1 cellular context compared by ENCODE assay signal in genomic region chr6:27019651-27020552, GRCh38.
TF ChIP-seq lines count a peak whose summit lies in the region.

No MANE protein-coding gene starts in this region.

TF ChIP-seq in GM12878, 131 proteins besides CTCF, POLR2A, EP300 and RAD21 (continued from another document and continues in another):
- no peak for TF ChIP-seq SKIL (IDR thresholded peaks at IDR 0.05; ENCODE audit: low read depth, poor library complexity, severe bottlenecking)
- TF ChIP-seq MAX (IDR thresholded peaks at IDR 0.05; ENCODE audit: low read depth, low read length), result no peak; the same call in 1 of the 2 replicates
- no peak for TF ChIP-seq YBX1 (IDR thresholded peaks at IDR 0.05)
- TF ChIP-seq DPF2 (IDR thresholded peaks at IDR 0.05), result 0 out of 2 replicates have a peak, but pooled peaks have one; percentile 51
- TF ChIP-seq ETV6 (conservative IDR thresholded peaks at IDR 0.05 in 1 of 2, IDR thresholded peaks at IDR 0.05 in 1 of 2; ENCODE audit: borderline replicate concordance in 1 of 2, low read depth in 1 of 2), result peak in 1 of 2 experiments; percentile 59; a peak in 1 of 4 replicates
- no peak for TF ChIP-seq NKRF (conservative IDR thresholded peaks at IDR 0.05)
- no peak for TF ChIP-seq TCF7 (IDR thresholded peaks at IDR 0.05; ENCODE audit: borderline replicate concordance)
- TF ChIP-seq USF2 (IDR thresholded peaks at IDR 0.05; ENCODE audit: borderline replicate concordance, low read depth, low read length), result no peak
- TF ChIP-seq PKNOX1 (IDR thresholded peaks at IDR 0.05), result no peak
- no peak for TF ChIP-seq CHD4 (IDR thresholded peaks at IDR 0.05)
- TF ChIP-seq PAX5 (IDR thresholded peaks at IDR 0.05; ENCODE audit: borderline replicate concordance, low read depth, low read length), result peak; percentile 46; the same call in 1 of the 2 replicates
- TF ChIP-seq PML (IDR thresholded peaks at IDR 0.05; ENCODE audit: low read length), result peak; percentile 92
- no peak for TF ChIP-seq MXI1 (IDR thresholded peaks at IDR 0.05; ENCODE audit: low read depth, low read length)
- no peak for TF ChIP-seq IRF3 (IDR thresholded peaks at IDR 0.05)
- peak; percentile 79 for TF ChIP-seq RUNX3 (IDR thresholded peaks at IDR 0.05; ENCODE audit: low read length)
- peak; percentile 90 for TF ChIP-seq IKZF1 (conservative IDR thresholded peaks at IDR 0.05)
- no peak for TF ChIP-seq E2F8 (IDR thresholded peaks at IDR 0.05; ENCODE audit: low read depth, partially characterized antibody)
- TF ChIP-seq ZNF217 (IDR thresholded peaks at IDR 0.05), result peak; percentile 51; the same call in 1 of the 2 replicates
- peak; percentile 94 for TF ChIP-seq EED (IDR thresholded peaks at IDR 0.05; ENCODE audit: low read depth)
- no peak for TF ChIP-seq E4F1 (IDR thresholded peaks at IDR 0.05; ENCODE audit: borderline replicate concordance, partially characterized antibody)
- no peak for TF ChIP-seq CEBPZ (IDR thresholded peaks at IDR 0.05; ENCODE audit: low read depth, low read length)
- TF ChIP-seq NR2F1 (conservative IDR thresholded peaks at IDR 0.05), result no peak
- no peak for TF ChIP-seq ZBTB4 (CRISPR knock-in tag; IDR thresholded peaks at IDR 0.05)
- peak; percentile 83 for TF ChIP-seq ZBTB40 (IDR thresholded peaks at IDR 0.05; ENCODE audit: borderline replicate concordance)
- TF ChIP-seq HDAC2 (IDR thresholded peaks at IDR 0.05), result no peak
- TF ChIP-seq SMAD5 (IDR thresholded peaks at IDR 0.05; ENCODE audit: low read depth), result peak; percentile 81
- TF ChIP-seq SMARCA5 (IDR thresholded peaks at IDR 0.05), result no peak
- 0 out of 2 replicates have a peak, but pooled peaks have one; percentile 2 for TF ChIP-seq BCL11A (IDR thresholded peaks at IDR 0.05; ENCODE audit: low read depth, low read length)
- TF ChIP-seq LARP7 (IDR thresholded peaks at IDR 0.05), result no peak
